In genomic region chr10:30445716-30446115, GRCh38 we compare ENCODE assay signal across 1 cellular context.
TF ChIP-seq lines count a peak whose summit lies in the region.

No MANE protein-coding gene starts in this region.

TF ChIP-seq in SK-N-SH, 30 proteins besides CTCF, POLR2A, EP300 and RAD21 (continued from another document):
- TF ChIP-seq PBX3 (IDR thresholded peaks at IDR 0.05) (no peak), REST (IDR thresholded peaks at IDR 0.05; ENCODE audit: low read depth, low read length) (no peak), FOXM1 (IDR thresholded peaks at IDR 0.05; ENCODE audit: low read depth) (no peak), USF1 (IDR thresholded peaks at IDR 0.05; ENCODE audit: borderline replicate concordance, low read depth) (no peak), MAX (IDR thresholded peaks at IDR 0.05; ENCODE audit: low read depth) (no peak), RXRA (IDR thresholded peaks at IDR 0.05; ENCODE audit: borderline replicate concordance, low read depth) (no peak), FOXJ3 (CRISPR knock-in tag; IDR thresholded peaks at IDR 0.05) (no peak), YY1 (IDR thresholded peaks at IDR 0.05; ENCODE audit: low read depth) (no peak), TAF1 (IDR thresholded peaks at IDR 0.05; ENCODE audit: borderline replicate concordance, low read depth, low read length) (no peak)
